In the genomic region with DNA sequence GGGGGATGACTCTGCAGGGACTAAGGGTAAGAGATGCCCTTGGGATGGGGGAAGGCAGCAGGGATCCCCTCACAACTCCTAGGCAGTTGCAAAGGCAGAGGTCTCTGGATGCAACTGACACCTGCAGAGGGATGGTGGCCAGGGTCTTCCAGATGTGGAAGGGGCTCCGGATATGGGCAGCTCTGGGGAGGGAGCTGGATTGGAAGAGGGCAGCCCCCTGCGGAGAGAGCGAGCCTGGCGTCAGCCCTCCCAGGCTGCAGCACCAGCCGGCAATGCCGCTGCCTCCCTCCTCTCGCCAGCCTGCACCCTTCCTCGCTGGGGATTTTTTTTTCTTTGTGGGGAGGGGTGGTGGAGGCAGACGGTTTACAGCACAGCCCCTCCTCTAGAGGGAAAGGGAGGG, we compare ENCODE assay signal across 13 cellular contexts. TPM values are rescaled to one million over a fixed set of nuclear protein-coding genes. Genes with fewer than 3 reads are reported as not detected.
A peak's percentile ranks its signal among the peaks of the same experiment; 100 is the strongest.
DNase-seq lines count a peak whose midpoint lies in the region; ATAC-seq and TF ChIP-seq lines count a peak whose summit lies in the region.
"Had no signal": no experiment of that assay in that cellular context is flagged by ENCODE, and none has a peak within 500 bp of the region (broad histone marks: within the 10 kb centered on the region; RNA-seq: fewer than 3 reads in every experiment).

No MANE protein-coding gene starts in this region.

- no peak for DNase-seq in activated naive CD4-positive, alpha-beta T cell treated with anti-CD3 and anti-CD28 coated beads, Interleukin-2, amount 10 ng/mL, durations not matched to agents 7 days and 5 days
- DNase-seq in esophagus muscularis mucosa (ENCODE audit: extremely low spot score) (no peak), mesothelial cell of epicardium (ENCODE audit: low spot score in 2 of 2, unreplicated experiment in 2 of 2) (no peak), type B pancreatic cell (ENCODE audit: extremely low spot score, unreplicated experiment) (no peak)
- DNase-seq in activated CD8-positive, alpha-beta memory T cell treated with anti-CD3 and anti-CD28 coated beads, Interleukin-2, amount 50 U/mL, for 48 hours, result no peak
- DNase-seq in naive thymus-derived CD4-positive, alpha-beta T cell, result no peak
- DNase-seq: natural killer cell; NCI-H1105; OCI-M1; stimulated activated naive CD4-positive, alpha-beta T cell treated with Interleukin-2 at 50 U/mL for 16 hours; T-helper 2 cell had no signal

- no peaks in the 10 kb centered on the region for H3K4me1 Mint-ChIP-seq in activated naive CD4-positive, alpha-beta T cell treated with anti-CD3 and anti-CD28 coated beads, Interleukin-2, amount 50 U/mL, for 24 hours
- no peaks in the 10 kb centered on the region for H3K4me1 Mint-ChIP-seq in activated naive CD4-positive, alpha-beta T cell treated with anti-CD3 and anti-CD28 coated beads, Interleukin-2, amount 10 ng/mL, durations not matched to agents 7 days and 5 days
- H3K4me1 Mint-ChIP-seq in mesothelial cell of epicardium (peaks cover 28% of the 10 kb centered on the region), type B pancreatic cell (ENCODE audit: unreplicated experiment) (peaks cover 17% of the 10 kb centered on the region)
- H3K4me1 Mint-ChIP-seq in naive thymus-derived CD4-positive, alpha-beta T cell, result peaks cover 0 to 6% (median 0%) of the 10 kb centered on the region in 7 donors
- H3K4me1 Mint-ChIP-seq: natural killer cell had no signal

- no peaks in the 10 kb centered on the region for H3K36me3 ChIP-seq in esophagus muscularis mucosa
- no peaks in the 10 kb centered on the region for H3K36me3 ChIP-seq in naive thymus-derived CD4-positive, alpha-beta T cell (ENCODE audit: control insufficient read depth in 2 of 3, insufficient read depth in 3 of 3, low read length in 3 of 3)

- H3K27me3 Mint-ChIP-seq in activated naive CD4-positive, alpha-beta T cell treated with anti-CD3 and anti-CD28 coated beads, Interleukin-2, amount 50 U/mL, for 24 hours, result peaks cover 32% of the 10 kb centered on the region
- H3K27me3 Mint-ChIP-seq in activated naive CD4-positive, alpha-beta T cell treated with anti-CD3 and anti-CD28 coated beads, Interleukin-2, amount 10 ng/mL, durations not matched to agents 7 days and 5 days, result peaks cover 87% of the 10 kb centered on the region
- H3K27me3 Mint-ChIP-seq in mesothelial cell of epicardium (ENCODE audit: low read depth), result peaks cover 42% of the 10 kb centered on the region
- H3K27me3 Mint-ChIP-seq in type B pancreatic cell, result peaks cover 61% of the 10 kb centered on the region
- peaks cover 52 to 71% (median 59%) of the 10 kb centered on the region in 5 donors for H3K27me3 Mint-ChIP-seq in naive thymus-derived CD4-positive, alpha-beta T cell

- H3K9me3 ChIP-seq in esophagus muscularis mucosa, result no peaks in the 10 kb centered on the region
- no peaks in the 10 kb centered on the region for H3K9me3 ChIP-seq in naive thymus-derived CD4-positive, alpha-beta T cell (ENCODE audit: control insufficient read depth in 2 of 3, low read length in 3 of 3)

- H3K4me3 ChIP-seq in esophagus muscularis mucosa, result peak overlapping the region; percentile 77 to 88 (median 85)
- no peak overlapping the region for H3K4me3 ChIP-seq in naive thymus-derived CD4-positive, alpha-beta T cell (ENCODE audit: low read length)

- POLR2A ChIA-PET in naive thymus-derived CD4-positive, alpha-beta T cell (lab: Charles Lee), result no interaction called here

- no peak for ATAC-seq in naive thymus-derived CD4-positive, alpha-beta T cell
- ATAC-seq in GM18870 (IDR thresholded peaks at IDR 0.05; ENCODE audit: unreplicated experiment), result no peak
- ATAC-seq: natural killer cell had no signal

- H3K4me3 Mint-ChIP-seq in activated naive CD4-positive, alpha-beta T cell treated with anti-CD3 and anti-CD28 coated beads, Interleukin-2, amount 50 U/mL, for 24 hours, result peak overlapping the region; percentile 12
- no peak overlapping the region for H3K4me3 Mint-ChIP-seq in activated naive CD4-positive, alpha-beta T cell treated with anti-CD3 and anti-CD28 coated beads, Interleukin-2, amount 10 ng/mL, durations not matched to agents 7 days and 5 days
- peak overlapping the region; percentile 70 for H3K4me3 Mint-ChIP-seq in mesothelial cell of epicardium
- H3K4me3 Mint-ChIP-seq in type B pancreatic cell, result peak overlapping the region; percentile 83
- peak overlapping the region in 3 of 10 donors; percentile 14 to 77 (median 53) for H3K4me3 Mint-ChIP-seq in naive thymus-derived CD4-positive, alpha-beta T cell
- H3K4me3 Mint-ChIP-seq: natural killer cell had no signal

- WGBS in esophagus muscularis mucosa, result 18% methylated on average over 8 of the region's 9 CpGs

- peaks cover 21 to 45% (median 33%) of the 10 kb centered on the region in 4 donors for H3K4me1 ChIP-seq in esophagus muscularis mucosa
- H3K4me1 ChIP-seq in naive thymus-derived CD4-positive, alpha-beta T cell (ENCODE audit: control insufficient read depth in 2 of 2, insufficient read depth in 2 of 2, low read length in 2 of 2), result no peaks in the 10 kb centered on the region

- CTCF ChIA-PET in activated naive CD4-positive, alpha-beta T cell treated with anti-CD3 and anti-CD28 coated beads, Interleukin-2, amount 10 ng/mL, durations not matched to agents 7 days and 5 days (lab: Charles Lee), result no interaction called here
- CTCF ChIA-PET in naive thymus-derived CD4-positive, alpha-beta T cell (lab: Charles Lee), result no interaction called here

- intact Hi-C loops in esophagus muscularis mucosa (cut with DNase I), result loop anchor here (10.0 kb wide), 1 partner anchor 153 kb away; no protein-coding TSS in a partner anchor
- intact Hi-C loops in naive thymus-derived CD4-positive, alpha-beta T cell (cut with micrococcal nuclease), result no loop called here

- peak overlapping the region in 1 of 4 donors; percentile 75 for H3K27ac ChIP-seq in esophagus muscularis mucosa (replicated peaks in 1 of 4)
- no peak overlapping the region for H3K27ac ChIP-seq in naive thymus-derived CD4-positive, alpha-beta T cell (ENCODE audit: low read depth, low read length)

- peaks cover 0 to 18% (median 3%) of the 10 kb centered on the region in 4 donors for H3K27me3 ChIP-seq in esophagus muscularis mucosa
- peaks cover 0 to 12% of the 10 kb centered on the region in 2 donors for H3K27me3 ChIP-seq in naive thymus-derived CD4-positive, alpha-beta T cell (ENCODE audit: control insufficient read depth in 2 of 2, insufficient read depth in 2 of 2, low read length in 2 of 2)

- no peaks in the 10 kb centered on the region for H3K36me3 Mint-ChIP-seq in activated naive CD4-positive, alpha-beta T cell treated with anti-CD3 and anti-CD28 coated beads, Interleukin-2, amount 50 U/mL, for 24 hours
- no peaks in the 10 kb centered on the region for H3K36me3 Mint-ChIP-seq in activated naive CD4-positive, alpha-beta T cell treated with anti-CD3 and anti-CD28 coated beads, Interleukin-2, amount 10 ng/mL, durations not matched to agents 7 days and 5 days
- H3K36me3 Mint-ChIP-seq in mesothelial cell of epicardium (no peaks in the 10 kb centered on the region), type B pancreatic cell (no peaks in the 10 kb centered on the region)
- H3K36me3 Mint-ChIP-seq in naive thymus-derived CD4-positive, alpha-beta T cell, result peaks cover 0 to 5% (median 0%) of the 10 kb centered on the region in 5 donors
- H3K36me3 Mint-ChIP-seq: natural killer cell had no signal

- no peak for TF ChIP-seq POLR2A in esophagus muscularis mucosa (IDR thresholded peaks at IDR 0.05; ENCODE audit: low read depth)

- TF ChIP-seq CTCF in esophagus muscularis mucosa (IDR thresholded peaks at IDR 0.05) (no peak), mesothelial cell of epicardium (IDR thresholded peaks at IDR 0.05; ENCODE audit: unreplicated experiment) (no peak), type B pancreatic cell (conservative IDR thresholded peaks at IDR 0.05) (no peak)

- no peaks in the 10 kb centered on the region for H3K9me3 Mint-ChIP-seq in activated naive CD4-positive, alpha-beta T cell treated with anti-CD3 and anti-CD28 coated beads, Interleukin-2, amount 50 U/mL, for 24 hours
- no peaks in the 10 kb centered on the region for H3K9me3 Mint-ChIP-seq in activated naive CD4-positive, alpha-beta T cell treated with anti-CD3 and anti-CD28 coated beads, Interleukin-2, amount 10 ng/mL, durations not matched to agents 7 days and 5 days
- H3K9me3 Mint-ChIP-seq in mesothelial cell of epicardium, result no peaks in the 10 kb centered on the region
- H3K9me3 Mint-ChIP-seq in type B pancreatic cell, result no peaks in the 10 kb centered on the region
- peaks cover 0 to 3% (median 0%) of the 10 kb centered on the region in 11 donors for H3K9me3 Mint-ChIP-seq in naive thymus-derived CD4-positive, alpha-beta T cell
- H3K9me3 Mint-ChIP-seq: natural killer cell had no signal

- no peak overlapping the region for H3K27ac Mint-ChIP-seq in activated naive CD4-positive, alpha-beta T cell treated with anti-CD3 and anti-CD28 coated beads, Interleukin-2, amount 50 U/mL, for 24 hours
- no peak overlapping the region for H3K27ac Mint-ChIP-seq in activated naive CD4-positive, alpha-beta T cell treated with anti-CD3 and anti-CD28 coated beads, Interleukin-2, amount 10 ng/mL, durations not matched to agents 7 days and 5 days
- H3K27ac Mint-ChIP-seq in mesothelial cell of epicardium, result no peak overlapping the region
- H3K27ac Mint-ChIP-seq in type B pancreatic cell, result no peak overlapping the region
- no peak overlapping the region for H3K27ac Mint-ChIP-seq in naive thymus-derived CD4-positive, alpha-beta T cell
- H3K27ac Mint-ChIP-seq: natural killer cell had no signal

- no peak for TF ChIP-seq EP300 in esophagus muscularis mucosa (IDR thresholded peaks at IDR 0.05)

RNA-seq across cellular contexts. Expression of a gene that starts 1.7 kb away (rescaled TPM):
- total RNA-seq in esophagus muscularis mucosa (10 to 100 TPM; 12.5 to 27.4 (median 23.8) TPM), mesothelial cell of epicardium (11.7 to 13.2 TPM (median 12.7 TPM) in 3 replicates), type B pancreatic cell (ENCODE audit: low replicate concordance) (5.8 and 6.4 TPM in 2 replicates)
- total RNA-seq in naive thymus-derived CD4-positive, alpha-beta T cell, result not detected
- not detected for polyA plus RNA-seq in naive thymus-derived CD4-positive, alpha-beta T cell
- total RNA-seq: natural killer cell had no signal
